ENCODE assay signal across 26 cellular contexts in genomic region chr12:52201520-52201839, GRCh38. TPM values are rescaled to one million over a fixed set of nuclear protein-coding genes. Genes with fewer than 3 reads are reported as not detected.
DNase-seq lines count a peak whose midpoint lies in the region; ATAC-seq and TF ChIP-seq lines count a peak whose summit lies in the region.
"Had no signal": no experiment of that assay in that cellular context is flagged by ENCODE, and none has a peak within 500 bp of the region (broad histone marks: within the 10 kb centered on the region; RNA-seq: fewer than 3 reads in every experiment).

No MANE protein-coding gene starts in this region.

- H2AK9ac ChIP-seq in IMR-90 (replicated peaks; ENCODE audit: low read depth, low read length, poor library complexity) = peak overlapping the region; percentile 17

- peak overlapping the region; percentile 73 for H2BK20ac ChIP-seq in IMR-90 (ENCODE audit: low read depth, low read length)

- peak overlapping the region in 1 of 2 experiments; percentile 44; a peak in 1 of 4 replicates for H4K8ac ChIP-seq in IMR-90 (ENCODE audit: low read depth in 2 of 2, low read length in 2 of 2)

- peak overlapping the region; percentile 66; the same call in 1 of the 2 replicates for H3K23ac ChIP-seq in IMR-90 (ENCODE audit: low read depth, low read length)

- H2BK120ac ChIP-seq in IMR-90 (ENCODE audit: low read depth, low read length) = peak overlapping the region; percentile 84

- H3K4me3 ChIP-seq in BLaER1 (no peak overlapping the region), IMR-90 (ENCODE audit: insufficient read depth, low read depth, low read length) (no peak overlapping the region), aorta (ENCODE audit: low read length in 2 of 2) (no peak overlapping the region)
- H3K4me3 ChIP-seq: heart left ventricle, pancreas had no signal

- peak overlapping the region; percentile 65 for H3K27ac Mint-ChIP-seq in dendritic cell treated with granulocyte-macrophage colony-stimulating factor and Interleukin-4, amounts not matched to agents 40 ng/mL and 50 ng/mL, for 4 days
- H3K27ac Mint-ChIP-seq in nephron progenitor cell = no peak overlapping the region
- H3K27ac Mint-ChIP-seq in stimulated activated effector memory CD8-positive, alpha-beta T cell treated with anti-CD3 and anti-CD28 coated beads, Interleukin-12 subunit alpha, Interleukin-12 subunit beta, amount 100 ng/mL, for 72 hours = no peak overlapping the region
- H3K27ac Mint-ChIP-seq: naive thymus-derived CD4-positive, alpha-beta T cell; WTC11 had no signal

- TF ChIP-seq POLR2A in IMR-90 (IDR thresholded peaks at IDR 0.05; ENCODE audit: low read depth, low read length) = no peak

- POLR2A ChIA-PET in IMR-90 (lab: Charles Lee; ENCODE audit: unreplicated experiment) = no interaction called here

- no peaks in the 10 kb centered on the region for H3K27me3 ChIP-seq in BLaER1
- H3K27me3 ChIP-seq in IMR-90 (ENCODE audit: control insufficient read depth, insufficient read depth, low read length) = no peaks in the 10 kb centered on the region
- no peaks in the 10 kb centered on the region for H3K27me3 ChIP-seq in aorta (ENCODE audit: control insufficient read depth in 1 of 2, insufficient read depth in 2 of 2, low read length in 1 of 2)
- H3K27me3 ChIP-seq: brain microvascular endothelial cell, heart left ventricle, pancreas had no signal

- in situ Hi-C loops in IMR-90 (cut with MboI; ENCODE audit: low sequenced_read_pairs) = no loop called here

- H3K9me3 Mint-ChIP-seq in dendritic cell treated with granulocyte-macrophage colony-stimulating factor and Interleukin-4, amounts not matched to agents 40 ng/mL and 50 ng/mL, for 4 days = no peaks in the 10 kb centered on the region
- no peaks in the 10 kb centered on the region for H3K9me3 Mint-ChIP-seq in nephron progenitor cell
- H3K9me3 Mint-ChIP-seq in stimulated activated effector memory CD8-positive, alpha-beta T cell treated with anti-CD3 and anti-CD28 coated beads, Interleukin-12 subunit alpha, Interleukin-12 subunit beta, amount 100 ng/mL, for 72 hours = no peaks in the 10 kb centered on the region
- H3K9me3 Mint-ChIP-seq: H9; naive thymus-derived CD4-positive, alpha-beta T cell; WTC11 had no signal

- no peaks in the 10 kb centered on the region for H3K36me3 Mint-ChIP-seq in dendritic cell treated with granulocyte-macrophage colony-stimulating factor and Interleukin-4, amounts not matched to agents 40 ng/mL and 50 ng/mL, for 4 days (ENCODE audit: low read depth)
- H3K36me3 Mint-ChIP-seq in nephron progenitor cell (ENCODE audit: low read depth) = no peaks in the 10 kb centered on the region
- no peaks in the 10 kb centered on the region for H3K36me3 Mint-ChIP-seq in stimulated activated effector memory CD8-positive, alpha-beta T cell treated with anti-CD3 and anti-CD28 coated beads, Interleukin-12 subunit alpha, Interleukin-12 subunit beta, amount 100 ng/mL, for 72 hours
- H3K36me3 Mint-ChIP-seq: naive thymus-derived CD4-positive, alpha-beta T cell; WTC11 had no signal

- peaks cover 0 to 4% of the 10 kb centered on the region in 2 experiments; a peak in 1 of 4 replicates for H3K79me1 ChIP-seq in IMR-90 (ENCODE audit: low read depth in 1 of 2, low read length in 2 of 2)

- intact Hi-C loops in IMR-90 (cut with micrococcal nuclease) = no loop called here
- intact Hi-C loops in dendritic cell treated with granulocyte-macrophage colony-stimulating factor and Interleukin-4, amounts not matched to agents 40 ng/mL and 50 ng/mL, for 4 days (cut with micrococcal nuclease) = no loop called here
- intact Hi-C loops in aorta (cut with DNase I) = no loop called here

- H2AK5ac ChIP-seq in IMR-90 (ENCODE audit: low read depth, low read length) = peak overlapping the region; percentile 80

- TF ChIP-seq CTCF in IMR-90 (conservative IDR thresholded peaks at IDR 0.05; ENCODE audit: low read depth, low read length) (no peak), nephron progenitor cell (IDR thresholded peaks at IDR 0.05) (no peak)

- H3K4me2 ChIP-seq in BLaER1 = peak overlapping the region; percentile 85
- no peak overlapping the region for H3K4me2 ChIP-seq in IMR-90 (ENCODE audit: low read depth, low read length)

- DNase-seq in IMR-90 (no peak), nephron progenitor cell (no peak), NCI-H2107 (lab: John Stamatoyannopoulos, UW) (no peak), aorta (no peak)
- no peak for DNase-seq in stimulated activated effector memory CD8-positive, alpha-beta T cell treated with anti-CD3 and anti-CD28 coated beads, Interleukin-12 subunit alpha, Interleukin-12 subunit beta, amount 100 ng/mL, for 72 hours (ENCODE audit: low spot score in 2 of 2)
- DNase-seq: activated CD4-positive, alpha-beta T cell treated with anti-CD3 and anti-CD28 coated beads, Interleukin-2, amount 50 U/mL, for 1 hour; activated T-cell treated with anti-CD3 and anti-CD28 coated beads, Interleukin-2, amount 50 U/mL, for 48 hours; brain microvascular endothelial cell; DND-41; effector CD4-positive, alpha-beta T cell; H9; mesendoderm; naive thymus-derived CD4-positive, alpha-beta T cell; NCI-H510A treated with DMSO at 0.1 percent for 48 hours; retina; SIG-M5; small intestine; stimulated activated CD4-positive, alpha-beta T cell treated with anti-CD3 and anti-CD28 coated beads, Interleukin-2, amount 100 ng/mL, for 24 hours had no signal

- peak overlapping the region; percentile 85 for H3K14ac ChIP-seq in IMR-90 (replicated peaks; ENCODE audit: low read depth, low read length)

- peak overlapping the region; percentile 83 for H4K91ac ChIP-seq in IMR-90 (ENCODE audit: insufficient read depth, low read depth, low read length)

- H4K5ac ChIP-seq in IMR-90 (ENCODE audit: low read depth, low read length) = no peak overlapping the region

- no TSS peak for BruUV-seq in IMR-90 (replicated peaks; lab: Mats Ljungman, UMichigan)

- peaks cover 3% of the 10 kb centered on the region for H3K27me3 Mint-ChIP-seq in dendritic cell treated with granulocyte-macrophage colony-stimulating factor and Interleukin-4, amounts not matched to agents 40 ng/mL and 50 ng/mL, for 4 days
- peaks cover 7% of the 10 kb centered on the region for H3K27me3 Mint-ChIP-seq in nephron progenitor cell (ENCODE audit: low read depth, poor library complexity)

- peaks cover 21% of the 10 kb centered on the region for H3K9me1 ChIP-seq in IMR-90 (ENCODE audit: insufficient read depth, low read length)

- WGBS in IMR-90 (ENCODE audit: extremely low coverage in 2 of 2, insufficient read length in 1 of 2), 2 experiments = no CpG with 5 or more reads among the region's 2 CpGs
- 60 to 61% methylated on average over 2 of the region's 2 CpGs for WGBS in aorta, 2 donors

- peaks cover 89% of the 10 kb centered on the region for H3K4me1 Mint-ChIP-seq in dendritic cell treated with granulocyte-macrophage colony-stimulating factor and Interleukin-4, amounts not matched to agents 40 ng/mL and 50 ng/mL, for 4 days (ENCODE audit: low read depth)
- peaks cover 61% of the 10 kb centered on the region for H3K4me1 Mint-ChIP-seq in nephron progenitor cell
- peaks cover 7% of the 10 kb centered on the region for H3K4me1 Mint-ChIP-seq in stimulated activated effector memory CD8-positive, alpha-beta T cell treated with anti-CD3 and anti-CD28 coated beads, Interleukin-12 subunit alpha, Interleukin-12 subunit beta, amount 100 ng/mL, for 72 hours

- peak overlapping the region; percentile 98 for H3K4ac ChIP-seq in IMR-90 (ENCODE audit: low read depth, low read length)

- H2AFZ ChIP-seq in IMR-90 (replicated peaks; ENCODE audit: low read length, poor library complexity) = no peak overlapping the region

- no peak overlapping the region for H3K18ac ChIP-seq in IMR-90 (ENCODE audit: low read depth, low read length)

- H2BK5ac ChIP-seq in IMR-90 (ENCODE audit: low read depth, low read length, poor library complexity, severe bottlenecking) = no peak overlapping the region

- H2BK15ac ChIP-seq in IMR-90 (ENCODE audit: low read depth, low read length) = peak overlapping the region; percentile 92; the same call in 2 of the 3 replicates

- CTCF ChIA-PET in IMR-90 (lab: Yijun Ruan, JAX) = interaction anchor here (1.1 to 1.4 kb wide), 2 partner anchors 13 to 58 kb away, joined by 4 to 6 read pairs; no protein-coding TSS in a partner anchor

- TF ChIP-seq RAD21 in IMR-90 (IDR thresholded peaks at IDR 0.05; ENCODE audit: low read length) = no peak

- no peaks in the 10 kb centered on the region for H4K20me1 ChIP-seq in BLaER1
- no peaks in the 10 kb centered on the region for H4K20me1 ChIP-seq in IMR-90 (ENCODE audit: insufficient read depth, low read length)

- no peak overlapping the region for H3K4me3 Mint-ChIP-seq in dendritic cell treated with granulocyte-macrophage colony-stimulating factor and Interleukin-4, amounts not matched to agents 40 ng/mL and 50 ng/mL, for 4 days
- peak overlapping the region; percentile 62 for H3K4me3 Mint-ChIP-seq in nephron progenitor cell
- no peak overlapping the region for H3K4me3 Mint-ChIP-seq in stimulated activated effector memory CD8-positive, alpha-beta T cell treated with anti-CD3 and anti-CD28 coated beads, Interleukin-12 subunit alpha, Interleukin-12 subunit beta, amount 100 ng/mL, for 72 hours
- H3K4me3 Mint-ChIP-seq: H9; naive thymus-derived CD4-positive, alpha-beta T cell; WTC11 had no signal

- H3K4me1 ChIP-seq in BLaER1 (peaks cover 64% of the 10 kb centered on the region), IMR-90 (ENCODE audit: control insufficient read depth, insufficient read depth, low read length) (peaks cover 29% of the 10 kb centered on the region), aorta (ENCODE audit: control insufficient read depth in 1 of 2, insufficient read depth in 2 of 2, low read length in 2 of 2) (no peaks in the 10 kb centered on the region)

- H3K36me3 ChIP-seq in BLaER1 (no peaks in the 10 kb centered on the region), IMR-90 (ENCODE audit: control insufficient read depth, insufficient read depth, low read length) (no peaks in the 10 kb centered on the region), aorta (ENCODE audit: control insufficient read depth in 1 of 2, insufficient read depth in 2 of 2, low read length in 1 of 2) (no peaks in the 10 kb centered on the region)
- H3K36me3 ChIP-seq: brain microvascular endothelial cell, heart left ventricle, pancreas had no signal

- no peak overlapping the region for H3K56ac ChIP-seq in IMR-90 (ENCODE audit: extremely low read depth, insufficient read depth, low read length)

- dilution Hi-C loops in IMR-90 (cut with HindIII; ENCODE audit: low sequenced_read_pairs, unreplicated experiment) = no loop called here

- ATAC-seq in IMR-90 (ENCODE audit: low read depth) = no peak
- ATAC-seq in HG03521 (IDR thresholded peaks at IDR 0.05; ENCODE audit: unreplicated experiment) = no peak
- no peak for ATAC-seq in stimulated activated effector memory CD8-positive, alpha-beta T cell treated with anti-CD3 and anti-CD28 coated beads, Interleukin-12 subunit alpha, Interleukin-12 subunit beta, amount 100 ng/mL, for 72 hours
- ATAC-seq in aorta (ENCODE audit: low FRiP score) = no peak
- ATAC-seq: heart left ventricle; naive thymus-derived CD4-positive, alpha-beta T cell; pancreas had no signal

- no peaks in the 10 kb centered on the region for H3K9me3 ChIP-seq in BLaER1
- H3K9me3 ChIP-seq in IMR-90 (ENCODE audit: control insufficient read depth, insufficient read depth, low read length) = no peaks in the 10 kb centered on the region
- no peaks in the 10 kb centered on the region for H3K9me3 ChIP-seq in aorta (ENCODE audit: control insufficient read depth, low read length)
- H3K9me3 ChIP-seq: heart left ventricle, pancreas had no signal

- H3K27ac ChIP-seq in BLaER1 (no peak overlapping the region), IMR-90 (ENCODE audit: insufficient read depth, low read length) (no peak overlapping the region), aorta (ENCODE audit: low read depth in 1 of 2, low read length in 2 of 2) (no peak overlapping the region)
- H3K27ac ChIP-seq: brain microvascular endothelial cell, C4-2B, heart left ventricle, pancreas had no signal

- H3K9ac ChIP-seq in BLaER1 (no peak overlapping the region), IMR-90 (ENCODE audit: low read depth, low read length) (no peak overlapping the region)

RNA-seq across cellular contexts. Expression of gene KRT80, which starts 9.7 kb away (rescaled TPM):
- total RNA-seq in IMR-90 (2012; rRNA removed) (0.54 and 0.56 TPM in 2 replicates), aorta (under 1 TPM; 0.12 to 0.71 TPM)
- polyA plus RNA-seq in IMR-90 (2012; rRNA removed) (3.4 TPM in 2 replicates), aorta (under 1 TPM in 1 of 2 donors, not detected in 1; 0.20 TPM)
- polyA plus RNA-seq in IMR-90 (2012; cell fraction: cytosol; rRNA removed) = 1.2 and 2.4 TPM in 2 replicates
- 14.7 and 18.0 TPM in 2 replicates for polyA plus RNA-seq in IMR-90 (2012; cell fraction: nucleus; rRNA removed; ENCODE audit: low replicate concordance)
- total RNA-seq: cerebellum, H9 had no signal
- polyA plus RNA-seq: naive thymus-derived CD4-positive, alpha-beta T cell had no signal

RNA-seq across cellular contexts. Expression of gene KRT7, which starts 31.6 kb away (rescaled TPM):
- total RNA-seq in IMR-90 (2012; rRNA removed) = 0.54 and 1.4 TPM in 2 replicates
- polyA plus RNA-seq in IMR-90 (2012; rRNA removed) = 1.4 and 1.7 TPM in 2 replicates
- polyA plus RNA-seq in IMR-90 (2012; cell fraction: cytosol; rRNA removed) = 2.5 and 3.4 TPM in 2 replicates
- polyA plus RNA-seq in IMR-90 (2012; cell fraction: nucleus; rRNA removed; ENCODE audit: low replicate concordance) = 0.60 and 1.7 TPM in 2 replicates
- total RNA-seq in aorta = 10 to 100 TPM in 1 of 2 donors, 1 to 10 TPM in 1; 8.7 to 17.3 TPM
- polyA plus RNA-seq in aorta = 100 to 1,000 TPM in 1 of 2 donors, 10 to 100 TPM in 1; 82.6 to 110 TPM
- total RNA-seq: cerebellum had no signal
- polyA plus RNA-seq: naive thymus-derived CD4-positive, alpha-beta T cell had no signal
